In genomic region chr12:54211920-54212319, GRCh38 we compare ENCODE assay signal across 1 cellular context.
TF ChIP-seq lines count a peak whose summit lies in the region.

No MANE protein-coding gene starts in this region.

TF ChIP-seq in HEK293, 187 proteins besides CTCF, POLR2A, EP300 and RAD21 (continued from another document):
- TF ChIP-seq ZBTB44 (tag by site-specific recombination; IDR thresholded peaks at IDR 0.05) = no peak
- TF ChIP-seq ZNF548 (tag by site-specific recombination; IDR thresholded peaks at IDR 0.05) = no peak
- TF ChIP-seq ZNF555 (tag by site-specific recombination; conservative IDR thresholded peaks at IDR 0.05) = no peak
- no peak for TF ChIP-seq ZNF433 (tag by site-specific recombination; IDR thresholded peaks at IDR 0.05; ENCODE audit: low read depth)
- TF ChIP-seq HOXD13 (CRISPR knock-in tag; IDR thresholded peaks at IDR 0.05; ENCODE audit: borderline replicate concordance) = no peak
- TF ChIP-seq ZSCAN30 (tag by site-specific recombination; IDR thresholded peaks at IDR 0.05) = no peak
- no peak for TF ChIP-seq ZBTB11 (tag by site-specific recombination; conservative IDR thresholded peaks at IDR 0.05; ENCODE audit: low read depth)
- peak; percentile 28; the same call in 1 of the 2 replicates for TF ChIP-seq ZBTB17 (tag by site-specific recombination; IDR thresholded peaks at IDR 0.05)
- peak; percentile 92; the same call in 1 of the 2 replicates for TF ChIP-seq ZNF621 (tag by site-specific recombination; IDR thresholded peaks at IDR 0.05)
- TF ChIP-seq GLI2 (tag by site-specific recombination; IDR thresholded peaks at IDR 0.05; ENCODE audit: borderline replicate concordance, low read depth) = no peak
